In the genomic region with DNA sequence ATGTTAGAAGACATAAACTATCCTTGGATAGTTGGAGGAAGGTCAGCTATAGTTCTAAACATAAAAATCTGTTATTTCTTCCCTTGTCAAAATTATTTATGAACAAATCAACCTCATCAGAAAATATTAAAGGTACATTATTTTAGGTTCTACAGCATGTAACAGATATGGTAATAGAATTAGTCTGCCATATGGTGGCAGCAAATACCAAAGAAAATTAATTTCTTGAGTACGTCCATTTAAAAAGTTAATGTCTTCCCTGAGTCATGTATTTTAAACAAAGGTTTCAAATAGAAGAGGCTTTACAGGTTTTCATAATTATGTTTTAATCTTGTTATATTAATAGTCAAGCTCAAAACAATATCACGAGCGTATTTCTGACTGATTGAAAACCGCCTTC, we compare ENCODE assay signal across 2 cellular contexts.
TF ChIP-seq lines count a peak whose summit lies in the region.

No MANE protein-coding gene starts in this region.

TF ChIP-seq in Ishikawa, 13 proteins besides CTCF, POLR2A, EP300 and RAD21 (continued from another document):
- TF ChIP-seq, protein P1, sequence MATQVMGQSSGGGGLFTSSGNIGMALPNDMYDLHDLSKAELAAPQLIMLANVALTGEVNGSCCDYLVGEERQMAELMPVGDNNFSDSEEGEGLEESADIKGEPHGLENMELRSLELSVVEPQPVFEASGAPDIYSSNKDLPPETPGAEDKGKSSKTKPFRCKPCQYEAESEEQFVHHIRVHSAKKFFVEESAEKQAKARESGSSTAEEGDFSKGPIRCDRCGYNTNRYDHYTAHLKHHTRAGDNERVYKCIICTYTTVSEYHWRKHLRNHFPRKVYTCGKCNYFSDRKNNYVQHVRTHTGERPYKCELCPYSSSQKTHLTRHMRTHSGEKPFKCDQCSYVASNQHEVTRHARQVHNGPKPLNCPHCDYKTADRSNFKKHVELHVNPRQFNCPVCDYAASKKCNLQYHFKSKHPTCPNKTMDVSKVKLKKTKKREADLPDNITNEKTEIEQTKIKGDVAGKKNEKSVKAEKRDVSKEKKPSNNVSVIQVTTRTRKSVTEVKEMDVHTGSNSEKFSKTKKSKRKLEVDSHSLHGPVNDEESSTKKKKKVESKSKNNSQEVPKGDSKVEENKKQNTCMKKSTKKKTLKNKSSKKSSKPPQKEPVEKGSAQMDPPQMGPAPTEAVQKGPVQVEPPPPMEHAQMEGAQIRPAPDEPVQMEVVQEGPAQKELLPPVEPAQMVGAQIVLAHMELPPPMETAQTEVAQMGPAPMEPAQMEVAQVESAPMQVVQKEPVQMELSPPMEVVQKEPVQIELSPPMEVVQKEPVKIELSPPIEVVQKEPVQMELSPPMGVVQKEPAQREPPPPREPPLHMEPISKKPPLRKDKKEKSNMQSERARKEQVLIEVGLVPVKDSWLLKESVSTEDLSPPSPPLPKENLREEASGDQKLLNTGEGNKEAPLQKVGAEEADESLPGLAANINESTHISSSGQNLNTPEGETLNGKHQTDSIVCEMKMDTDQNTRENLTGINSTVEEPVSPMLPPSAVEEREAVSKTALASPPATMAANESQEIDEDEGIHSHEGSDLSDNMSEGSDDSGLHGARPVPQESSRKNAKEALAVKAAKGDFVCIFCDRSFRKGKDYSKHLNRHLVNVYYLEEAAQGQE (IDR thresholded peaks at IDR 0.05; ENCODE audit: low read depth): no peak
- no peak for TF ChIP-seq EGR1 (IDR thresholded peaks at IDR 0.05)
- TF ChIP-seq, protein P2, sequence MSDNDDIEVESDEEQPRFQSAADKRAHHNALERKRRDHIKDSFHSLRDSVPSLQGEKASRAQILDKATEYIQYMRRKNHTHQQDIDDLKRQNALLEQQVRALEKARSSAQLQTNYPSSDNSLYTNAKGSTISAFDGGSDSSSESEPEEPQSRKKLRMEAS (IDR thresholded peaks at IDR 0.05): no peak
- TF ChIP-seq USF1 (IDR thresholded peaks at IDR 0.05): no peak

TF ChIP-seq in GM12878, 131 proteins besides CTCF, POLR2A, EP300 and RAD21 (continued from another document):
- TF ChIP-seq CHD1 (IDR thresholded peaks at IDR 0.05; ENCODE audit: low read depth, low read length): no peak
